ENCODE assay signal across 15 cellular contexts in the genomic region with DNA sequence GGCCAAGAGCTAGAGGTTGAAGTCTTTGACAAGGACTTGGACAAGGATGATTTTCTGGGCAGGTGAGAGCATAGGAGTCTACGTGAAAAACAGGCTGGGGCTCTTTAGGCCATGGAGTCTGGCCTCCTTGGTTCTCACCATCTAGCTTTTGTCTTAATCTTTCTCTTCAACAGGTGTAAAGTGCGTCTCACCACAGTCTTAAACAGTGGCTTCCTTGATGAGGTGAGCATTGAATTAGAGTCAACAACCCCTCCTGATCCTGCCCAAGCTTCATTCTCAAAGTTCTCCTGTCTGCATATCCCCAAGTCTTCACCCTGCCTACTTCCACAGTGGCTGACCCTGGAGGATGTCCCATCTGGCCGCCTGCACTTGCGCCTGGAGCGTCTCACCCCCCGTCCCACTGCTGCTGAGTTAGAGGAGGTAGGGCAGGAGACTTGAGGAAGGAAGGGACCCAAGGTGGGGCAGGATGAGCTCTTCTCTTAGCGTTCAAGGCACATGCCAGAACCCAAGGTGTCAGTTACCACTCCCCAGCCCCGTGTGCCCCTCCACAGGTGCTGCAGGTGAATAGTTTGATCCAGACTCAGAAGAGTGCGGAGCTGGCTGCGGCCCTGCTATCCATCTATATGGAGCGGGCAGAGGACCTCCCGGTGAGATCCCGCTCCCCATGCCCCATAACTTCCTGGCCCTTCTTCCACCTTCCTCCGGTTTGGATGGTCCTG. TPM values are rescaled to one million over a fixed set of nuclear protein-coding genes. Genes with fewer than 3 reads are reported as not detected.
DNase-seq lines count a peak whose midpoint lies in the region; ATAC-seq lines count a peak whose summit lies in the region.
"Had no signal": no experiment of that assay in that cellular context is flagged by ENCODE, and none has a peak within 500 bp of the region (broad histone marks: within the 10 kb centered on the region; RNA-seq: fewer than 3 reads in every experiment).

No MANE protein-coding gene starts in this region.

- no peaks in the 10 kb centered on the region for H3K27me3 Mint-ChIP-seq in activated T-cell treated with anti-CD3 and anti-CD28 coated beads, Interleukin-2, amount 50 U/mL, for 72 hours (ENCODE audit: low read depth)
- H3K27me3 Mint-ChIP-seq in T-cell, result no peaks in the 10 kb centered on the region
- no peaks in the 10 kb centered on the region for H3K27me3 Mint-ChIP-seq in naive thymus-derived CD8-positive, alpha-beta T cell

- H3K4me1 Mint-ChIP-seq in activated T-cell treated with anti-CD3 and anti-CD28 coated beads, Interleukin-2, amount 50 U/mL, for 72 hours (ENCODE audit: low read depth), result peaks cover 36% of the 10 kb centered on the region
- peaks cover 60 to 76% (median 73%) of the 10 kb centered on the region in 3 donors for H3K4me1 Mint-ChIP-seq in T-cell
- peaks cover 33 to 80% (median 70%) of the 10 kb centered on the region in 4 donors for H3K4me1 Mint-ChIP-seq in naive thymus-derived CD8-positive, alpha-beta T cell
- H3K4me1 Mint-ChIP-seq: H9 had no signal

- DNase-seq in activated T-cell treated with anti-CD3 and anti-CD28 coated beads, Interleukin-2, amount 50 U/mL, for 72 hours, result no peak
- no peak for DNase-seq in activated T-cell treated with anti-CD3 and anti-CD28 coated beads, Interleukin-2, amount 50 U/mL, for 1 hour
- no peak for DNase-seq in T-cell
- peak in 3 of 10 donors; percentile 31 to 41 (median 41) for DNase-seq in naive thymus-derived CD8-positive, alpha-beta T cell
- DNase-seq in inferior parietal cortex (ENCODE audit: extremely low spot score), result no peak
- DNase-seq in AG20443 (ENCODE audit: low spot score), result no peak
- DNase-seq: COR-L47; H9; mesenchymal stem cell; MV-4-11; Peyer's patch; sigmoid colon; stimulated activated CD4-positive, alpha-beta T cell treated with anti-CD3 and anti-CD28 coated beads, Interleukin-2, amount 100 ng/mL, for 48 hours; transverse colon; WERI-Rb-1 had no signal

- ATAC-seq in activated T-cell treated with anti-CD3 and anti-CD28 coated beads, Interleukin-2, amount 50 U/mL, for 72 hours (replicated peaks in 1 of 2), result no peak
- peak; percentile 44 to 55 (median 48) for ATAC-seq in T-cell (replicated peaks in 1 of 4)
- peak; percentile 49 to 56 for ATAC-seq in naive thymus-derived CD8-positive, alpha-beta T cell

- H3K9me3 Mint-ChIP-seq in activated T-cell treated with anti-CD3 and anti-CD28 coated beads, Interleukin-2, amount 50 U/mL, for 72 hours, result no peaks in the 10 kb centered on the region
- no peaks in the 10 kb centered on the region for H3K9me3 Mint-ChIP-seq in T-cell
- H3K9me3 Mint-ChIP-seq in naive thymus-derived CD8-positive, alpha-beta T cell, result no peaks in the 10 kb centered on the region
- H3K9me3 Mint-ChIP-seq: H9 had no signal

- POLR2A ChIA-PET in T-cell (lab: Charles Lee), result interaction anchor here (0.5 to 0.7 kb wide), 3 partner anchors 20 to 1617 kb away, joined by 4 to 5 read pairs (median 5); partner anchors contain the start of gene ZC3H10 (in 1 of the 2)
- POLR2A ChIA-PET in naive thymus-derived CD8-positive, alpha-beta T cell (lab: Charles Lee), result interaction anchor here (0.6 to 9.7 kb wide), 15 partner anchors 10 to 301 kb away, joined by 3 to 146 read pairs (median 4); partner anchors contain the start of genes ESYT1, MYL6, RNF41 and RPL41

- H3K4me3 Mint-ChIP-seq in activated T-cell treated with anti-CD3 and anti-CD28 coated beads, Interleukin-2, amount 50 U/mL, for 72 hours, result no peak overlapping the region
- peak overlapping the region in 1 of 3 donors; percentile 64 for H3K4me3 Mint-ChIP-seq in T-cell
- peak overlapping the region in 9 of 10 donors; percentile 49 to 82 (median 71) for H3K4me3 Mint-ChIP-seq in naive thymus-derived CD8-positive, alpha-beta T cell
- H3K4me3 Mint-ChIP-seq: H9 had no signal

- peak overlapping the region; percentile 39 for H3K27ac Mint-ChIP-seq in activated T-cell treated with anti-CD3 and anti-CD28 coated beads, Interleukin-2, amount 50 U/mL, for 72 hours
- peak overlapping the region; percentile 90 to 92 for H3K27ac Mint-ChIP-seq in T-cell
- H3K27ac Mint-ChIP-seq in naive thymus-derived CD8-positive, alpha-beta T cell, result peak overlapping the region; percentile 85 to 94 (median 92)

- H3K36me3 Mint-ChIP-seq in activated T-cell treated with anti-CD3 and anti-CD28 coated beads, Interleukin-2, amount 50 U/mL, for 72 hours (ENCODE audit: insufficient read depth in 2 of 2), result peaks cover 25 to 55% of the 10 kb centered on the region in 2 donors
- peaks cover 69% of the 10 kb centered on the region for H3K36me3 Mint-ChIP-seq in T-cell
- H3K36me3 Mint-ChIP-seq in naive thymus-derived CD8-positive, alpha-beta T cell, result peaks cover 9 to 96% (median 53%) of the 10 kb centered on the region in 3 donors

- CTCF ChIA-PET in T-cell (lab: Charles Lee), result interaction anchor here (0.8 to 4.2 kb wide), 4 partner anchors 11 to 84 kb away, joined by 3 to 16 read pairs (median 4); partner anchors contain the start of genes ESYT1 (in 1 of the 2) and RNF41 (in 1 of the 2)

RNA-seq across cellular contexts. Expression of gene ESYT1, which starts 9.9 kb away (rescaled TPM):
- total RNA-seq in activated T-cell treated with anti-CD3 and anti-CD28 coated beads, Interleukin-2, amount 50 U/mL, for 72 hours, result 10 to 100 TPM; 74.6 to 84.6 TPM
- 100 to 1,000 TPM; 181 to 298 (median 276) TPM for total RNA-seq in T-cell
- total RNA-seq in naive thymus-derived CD8-positive, alpha-beta T cell, result 100 to 1,000 TPM; 257 to 270 TPM
- polyA plus RNA-seq in naive thymus-derived CD8-positive, alpha-beta T cell, result 100 to 1,000 TPM; 354 to 433 (median 357) TPM

RNA-seq across cellular contexts. Expression of gene MYL6B, which starts 14.4 kb away (rescaled TPM):
- 100 to 1,000 TPM in 1 of 2 donors, 10 to 100 TPM in 1; 96.3 to 111 TPM for total RNA-seq in activated T-cell treated with anti-CD3 and anti-CD28 coated beads, Interleukin-2, amount 50 U/mL, for 72 hours
- total RNA-seq in T-cell, result 10 to 100 TPM in 1 of 5 donors, 1 to 10 TPM in 4; 5.9 to 12.4 (median 7.7) TPM
- 1 to 10 TPM; 3.5 to 5.9 TPM for total RNA-seq in naive thymus-derived CD8-positive, alpha-beta T cell
- polyA plus RNA-seq in naive thymus-derived CD8-positive, alpha-beta T cell, result 1 to 10 TPM; 3.4 to 4.0 (median 3.8) TPM

RNA-seq across cellular contexts. Expression of gene ZC3H10, which starts 19.9 kb away (rescaled TPM):
- 10 to 100 TPM in 1 of 2 donors, 1 to 10 TPM in 1; 7.4 to 11.8 TPM for total RNA-seq in activated T-cell treated with anti-CD3 and anti-CD28 coated beads, Interleukin-2, amount 50 U/mL, for 72 hours
- total RNA-seq in T-cell, result 10 to 100 TPM in 3 of 5 donors, 1 to 10 TPM in 2; 8.4 to 15.1 (median 11.4) TPM
- total RNA-seq in naive thymus-derived CD8-positive, alpha-beta T cell, result 10 to 100 TPM; 15.1 to 15.9 TPM
- 1 to 10 TPM; 1.3 to 2.5 (median 1.8) TPM for polyA plus RNA-seq in naive thymus-derived CD8-positive, alpha-beta T cell

RNA-seq across cellular contexts. Expression of gene MYL6, which starts 20.1 kb away (rescaled TPM):
- 100 to 1,000 TPM; 391 to 492 TPM for total RNA-seq in activated T-cell treated with anti-CD3 and anti-CD28 coated beads, Interleukin-2, amount 50 U/mL, for 72 hours
- 100 to 1,000 TPM; 506 to 663 (median 569) TPM for total RNA-seq in T-cell
- 100 to 1,000 TPM; 421 to 448 TPM for total RNA-seq in naive thymus-derived CD8-positive, alpha-beta T cell
- polyA plus RNA-seq in naive thymus-derived CD8-positive, alpha-beta T cell, result 1,000 to 10,000 TPM; 1,813 to 2,533 (median 2,044) TPM

RNA-seq across cellular contexts. Expression of gene RPL41, which starts 21.6 kb away (rescaled TPM):
- 1,000 to 10,000 TPM; 5,172 to 5,269 TPM for total RNA-seq in activated T-cell treated with anti-CD3 and anti-CD28 coated beads, Interleukin-2, amount 50 U/mL, for 72 hours
- 1,000 to 10,000 TPM; 4,612 to 5,648 (median 5,133) TPM for total RNA-seq in T-cell
- 1,000 to 10,000 TPM; 5,098 to 5,261 TPM for total RNA-seq in naive thymus-derived CD8-positive, alpha-beta T cell
- polyA plus RNA-seq in naive thymus-derived CD8-positive, alpha-beta T cell, result over 10,000 TPM in 1 of 3 donors, 1,000 to 10,000 TPM in 2; 8,782 to 10,436 (median 9,902) TPM

Comparison
In these comparisons a context has a peak if more than half of its experiments do, and no peak if none do; other contexts are left out.
1. ATAC-seq: peak in T-cell (4 of 4) and naive thymus-derived CD8-positive, alpha-beta T cell (2 of 2); none in activated T-cell treated with anti-CD3 and anti-CD28 coated beads, Interleukin-2, amount 50 U/mL, for 72 hours (0 of 2).
2. H3K27ac Mint-ChIP-seq: peak in every context shown above with its lines; median percentile 92 in naive thymus-derived CD8-positive, alpha-beta T cell; 91 in T-cell; 39 in activated T-cell treated with anti-CD3 and anti-CD28 coated beads, Interleukin-2, amount 50 U/mL, for 72 hours.
3. H3K4me3 Mint-ChIP-seq: peak in naive thymus-derived CD8-positive, alpha-beta T cell (9 of 10); none in activated T-cell treated with anti-CD3 and anti-CD28 coated beads, Interleukin-2, amount 50 U/mL, for 72 hours (0 of 2).
4. RNA of gene MYL6B, which starts 14.4 kb away (total RNA-seq): 96.3 to 111 TPM in activated T-cell treated with anti-CD3 and anti-CD28 coated beads, Interleukin-2, amount 50 U/mL, for 72 hours; 5.9 to 12.4 TPM in T-cell and 3.5 to 5.9 TPM in naive thymus-derived CD8-positive, alpha-beta T cell; every median in the first group is over 4 times any median in the second.